Comparison of ENCODE assay signal across 1 cellular context in genomic region chr20:38963745-38964144, GRCh38.
TF ChIP-seq lines count a peak whose summit lies in the region.

No MANE protein-coding gene starts in this region.

TF ChIP-seq in GM12878, 131 proteins besides CTCF, POLR2A, EP300 and RAD21:
- TF ChIP-seq CHD2 (IDR thresholded peaks at IDR 0.05; ENCODE audit: borderline replicate concordance, low read depth, low read length) (no peak), NBN (IDR thresholded peaks at IDR 0.05) (no peak), ESRRA (IDR thresholded peaks at IDR 0.05; ENCODE audit: low read length) (no peak), SMARCA5 (IDR thresholded peaks at IDR 0.05) (no peak), SIX5 (IDR thresholded peaks at IDR 0.05; ENCODE audit: low read depth, low read length, severe bottlenecking) (no peak), PBX3 (IDR thresholded peaks at IDR 0.05; ENCODE audit: insufficient replicate concordance, low read depth, low read length) (no peak), SREBF2 (IDR thresholded peaks at IDR 0.05; ENCODE audit: low read length) (no peak), ZNF274 (IDR thresholded peaks at IDR 0.05; ENCODE audit: insufficient read depth, insufficient read length) (no peak), TARDBP (IDR thresholded peaks at IDR 0.05; ENCODE audit: borderline replicate concordance) (no peak), KDM1A (IDR thresholded peaks at IDR 0.05; ENCODE audit: borderline replicate concordance) (no peak), RCOR1 (conservative IDR thresholded peaks at IDR 0.05; ENCODE audit: low read depth, low read length) (no peak), YY1 (IDR thresholded peaks at IDR 0.05; ENCODE audit: low read depth, low read length) (no peak)
